ENCODE assay signal across 1 cellular context in the genomic region with DNA sequence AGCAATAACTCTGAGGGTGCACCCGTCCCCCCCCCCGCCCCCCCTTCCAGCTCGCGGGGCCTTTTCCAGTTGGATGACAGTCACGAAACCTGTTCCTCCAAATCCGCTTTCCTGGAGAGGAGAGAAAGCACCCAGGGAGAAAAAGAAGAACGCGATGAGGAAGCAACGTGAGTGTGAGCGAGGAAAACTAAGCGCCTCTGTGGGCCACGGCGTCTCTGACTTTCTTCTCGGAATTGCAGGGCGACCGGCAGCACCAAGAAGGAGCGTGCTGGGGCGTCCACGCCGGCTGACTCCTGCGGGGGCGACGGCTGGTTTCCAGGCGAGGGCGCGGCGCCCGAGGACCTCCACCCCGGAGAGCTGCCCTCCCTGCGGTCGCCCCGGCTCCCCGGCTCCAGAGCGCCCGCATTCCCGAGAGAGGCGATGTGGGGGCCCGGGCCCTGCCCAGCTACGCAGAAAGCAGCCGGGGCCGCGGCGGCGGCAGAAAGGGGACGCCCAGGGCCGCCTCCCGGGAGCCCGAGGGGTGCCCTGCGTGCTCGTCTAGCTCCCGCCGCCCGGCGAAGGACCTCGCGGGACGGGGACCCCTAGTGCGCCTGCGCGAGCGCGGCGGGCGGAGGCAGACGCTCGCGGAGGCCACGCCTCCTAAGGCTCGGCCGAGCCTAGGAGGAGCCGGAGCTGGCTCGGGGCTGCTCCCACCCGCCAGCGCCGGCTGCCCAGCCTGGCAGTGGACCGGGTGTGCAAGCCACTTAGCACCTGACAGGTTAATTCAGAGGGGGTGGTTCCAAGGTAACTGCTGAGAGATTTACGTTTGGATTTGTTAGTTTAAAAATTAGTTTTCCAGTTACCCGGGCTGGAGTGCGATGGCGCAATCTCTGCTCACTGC.
TF ChIP-seq lines count a peak whose summit lies in the region.

No MANE protein-coding gene starts in this region.

TF ChIP-seq in GM12878, 131 proteins besides CTCF, POLR2A, EP300 and RAD21 (continued from another document and continues in another):
- TF ChIP-seq, protein P1, sequence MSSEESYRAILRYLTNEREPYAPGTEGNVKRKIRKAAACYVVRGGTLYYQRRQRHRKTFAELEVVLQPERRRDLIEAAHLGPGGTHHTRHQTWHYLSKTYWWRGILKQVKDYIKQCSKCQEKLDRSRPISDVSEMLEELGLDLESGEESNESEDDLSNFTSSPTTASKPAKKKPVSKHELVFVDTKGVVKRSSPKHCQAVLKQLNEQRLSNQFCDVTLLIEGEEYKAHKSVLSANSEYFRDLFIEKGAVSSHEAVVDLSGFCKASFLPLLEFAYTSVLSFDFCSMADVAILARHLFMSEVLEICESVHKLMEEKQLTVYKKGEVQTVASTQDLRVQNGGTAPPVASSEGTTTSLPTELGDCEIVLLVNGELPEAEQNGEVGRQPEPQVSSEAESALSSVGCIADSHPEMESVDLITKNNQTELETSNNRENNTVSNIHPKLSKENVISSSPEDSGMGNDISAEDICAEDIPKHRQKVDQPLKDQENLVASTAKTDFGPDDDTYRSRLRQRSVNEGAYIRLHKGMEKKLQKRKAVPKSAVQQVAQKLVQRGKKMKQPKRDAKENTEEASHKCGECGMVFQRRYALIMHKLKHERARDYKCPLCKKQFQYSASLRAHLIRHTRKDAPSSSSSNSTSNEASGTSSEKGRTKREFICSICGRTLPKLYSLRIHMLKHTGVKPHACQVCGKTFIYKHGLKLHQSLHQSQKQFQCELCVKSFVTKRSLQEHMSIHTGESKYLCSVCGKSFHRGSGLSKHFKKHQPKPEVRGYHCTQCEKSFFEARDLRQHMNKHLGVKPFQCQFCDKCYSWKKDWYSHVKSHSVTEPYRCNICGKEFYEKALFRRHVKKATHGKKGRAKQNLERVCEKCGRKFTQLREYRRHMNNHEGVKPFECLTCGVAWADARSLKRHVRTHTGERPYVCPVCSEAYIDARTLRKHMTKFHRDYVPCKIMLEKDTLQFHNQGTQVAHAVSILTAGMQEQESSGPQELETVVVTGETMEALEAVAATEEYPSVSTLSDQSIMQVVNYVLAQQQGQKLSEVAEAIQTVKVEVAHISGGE (CRISPR knock-in tag; IDR thresholded peaks at IDR 0.05): no peak
- TF ChIP-seq, protein P2, sequence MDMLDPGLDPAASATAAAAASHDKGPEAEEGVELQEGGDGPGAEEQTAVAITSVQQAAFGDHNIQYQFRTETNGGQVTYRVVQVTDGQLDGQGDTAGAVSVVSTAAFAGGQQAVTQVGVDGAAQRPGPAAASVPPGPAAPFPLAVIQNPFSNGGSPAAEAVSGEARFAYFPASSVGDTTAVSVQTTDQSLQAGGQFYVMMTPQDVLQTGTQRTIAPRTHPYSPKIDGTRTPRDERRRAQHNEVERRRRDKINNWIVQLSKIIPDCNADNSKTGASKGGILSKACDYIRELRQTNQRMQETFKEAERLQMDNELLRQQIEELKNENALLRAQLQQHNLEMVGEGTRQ (IDR thresholded peaks at IDR 0.05; ENCODE audit: borderline replicate concordance, low read depth, low read length): no peak
- TF ChIP-seq IKZF2 (IDR thresholded peaks at IDR 0.05) (no peak), NFYA (IDR thresholded peaks at IDR 0.05; ENCODE audit: borderline replicate concordance, low read depth, low read length) (no peak), CHD2 (IDR thresholded peaks at IDR 0.05; ENCODE audit: borderline replicate concordance, low read depth, low read length) (no peak), HDGF (IDR thresholded peaks at IDR 0.05) (no peak), MYB (IDR thresholded peaks at IDR 0.05; ENCODE audit: borderline replicate concordance, low read depth, low read length) (no peak), SMAD5 (IDR thresholded peaks at IDR 0.05; ENCODE audit: low read depth) (no peak), HCFC1 (IDR thresholded peaks at IDR 0.05; ENCODE audit: low read length) (no peak), BMI1 (IDR thresholded peaks at IDR 0.05; ENCODE audit: borderline replicate concordance) (peak; percentile 20; the same call in 1 of the 2 replicates), STAT3 (IDR thresholded peaks at IDR 0.05; ENCODE audit: low read depth, low read length) (no peak), TCF7 (IDR thresholded peaks at IDR 0.05; ENCODE audit: borderline replicate concordance) (no peak), ZNF384 (IDR thresholded peaks at IDR 0.05; ENCODE audit: borderline replicate concordance, low read depth, low read length) (no peak), RELA (IDR thresholded peaks at IDR 0.05; ENCODE audit: borderline replicate concordance, partially characterized antibody) (no peak), NR2C1 (IDR thresholded peaks at IDR 0.05) (no peak), IKZF1 (conservative IDR thresholded peaks at IDR 0.05) (peak; percentile 59), ESRRA (IDR thresholded peaks at IDR 0.05; ENCODE audit: low read length) (no peak), ZZZ3 (IDR thresholded peaks at IDR 0.05; ENCODE audit: control insufficient read depth, insufficient read length, low read depth) (no peak), RAD51 (IDR thresholded peaks at IDR 0.05) (no peak), ZNF622 (IDR thresholded peaks at IDR 0.05) (no peak), GATAD2B (conservative IDR thresholded peaks at IDR 0.05; ENCODE audit: low read depth) (peak; percentile 58; the same call in 1 of the 2 replicates), PAX8 (IDR thresholded peaks at IDR 0.05) (no peak), FOS (IDR thresholded peaks at IDR 0.05; ENCODE audit: borderline replicate concordance, extremely low read depth, insufficient read length) (no peak), GABPA (IDR thresholded peaks at IDR 0.05; ENCODE audit: low read depth) (no peak), NR2C2 (IDR thresholded peaks at IDR 0.05; ENCODE audit: borderline replicate concordance, control insufficient read depth, insufficient read length, low read depth) (no peak), SREBF1 (IDR thresholded peaks at IDR 0.05; ENCODE audit: low read length) (no peak), SMARCA5 (IDR thresholded peaks at IDR 0.05) (no peak), FOXK2 (IDR thresholded peaks at IDR 0.05) (no peak)
- TF ChIP-seq, protein P3, sequence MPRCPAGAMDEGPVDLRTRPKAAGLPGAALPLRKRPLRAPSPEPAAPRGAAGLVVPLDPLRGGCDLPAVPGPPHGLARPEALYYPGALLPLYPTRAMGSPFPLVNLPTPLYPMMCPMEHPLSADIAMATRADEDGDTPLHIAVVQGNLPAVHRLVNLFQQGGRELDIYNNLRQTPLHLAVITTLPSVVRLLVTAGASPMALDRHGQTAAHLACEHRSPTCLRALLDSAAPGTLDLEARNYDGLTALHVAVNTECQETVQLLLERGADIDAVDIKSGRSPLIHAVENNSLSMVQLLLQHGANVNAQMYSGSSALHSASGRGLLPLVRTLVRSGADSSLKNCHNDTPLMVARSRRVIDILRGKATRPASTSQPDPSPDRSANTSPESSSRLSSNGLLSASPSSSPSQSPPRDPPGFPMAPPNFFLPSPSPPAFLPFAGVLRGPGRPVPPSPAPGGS (IDR thresholded peaks at IDR 0.05; ENCODE audit: borderline replicate concordance, insufficient read depth, low read depth, low read length, poor library complexity, severe bottlenecking): no peak
- TF ChIP-seq, protein P4, sequence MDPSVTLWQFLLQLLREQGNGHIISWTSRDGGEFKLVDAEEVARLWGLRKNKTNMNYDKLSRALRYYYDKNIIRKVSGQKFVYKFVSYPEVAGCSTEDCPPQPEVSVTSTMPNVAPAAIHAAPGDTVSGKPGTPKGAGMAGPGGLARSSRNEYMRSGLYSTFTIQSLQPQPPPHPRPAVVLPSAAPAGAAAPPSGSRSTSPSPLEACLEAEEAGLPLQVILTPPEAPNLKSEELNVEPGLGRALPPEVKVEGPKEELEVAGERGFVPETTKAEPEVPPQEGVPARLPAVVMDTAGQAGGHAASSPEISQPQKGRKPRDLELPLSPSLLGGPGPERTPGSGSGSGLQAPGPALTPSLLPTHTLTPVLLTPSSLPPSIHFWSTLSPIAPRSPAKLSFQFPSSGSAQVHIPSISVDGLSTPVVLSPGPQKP (IDR thresholded peaks at IDR 0.05; ENCODE audit: low read depth, low read length): no peak
- TF ChIP-seq, protein P5, sequence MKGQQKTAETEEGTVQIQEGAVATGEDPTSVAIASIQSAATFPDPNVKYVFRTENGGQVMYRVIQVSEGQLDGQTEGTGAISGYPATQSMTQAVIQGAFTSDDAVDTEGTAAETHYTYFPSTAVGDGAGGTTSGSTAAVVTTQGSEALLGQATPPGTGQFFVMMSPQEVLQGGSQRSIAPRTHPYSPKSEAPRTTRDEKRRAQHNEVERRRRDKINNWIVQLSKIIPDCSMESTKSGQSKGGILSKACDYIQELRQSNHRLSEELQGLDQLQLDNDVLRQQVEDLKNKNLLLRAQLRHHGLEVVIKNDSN (IDR thresholded peaks at IDR 0.05; ENCODE audit: borderline replicate concordance, extremely low read length, insufficient read depth, low read depth, low read length): no peak
- TF ChIP-seq, protein P6, sequence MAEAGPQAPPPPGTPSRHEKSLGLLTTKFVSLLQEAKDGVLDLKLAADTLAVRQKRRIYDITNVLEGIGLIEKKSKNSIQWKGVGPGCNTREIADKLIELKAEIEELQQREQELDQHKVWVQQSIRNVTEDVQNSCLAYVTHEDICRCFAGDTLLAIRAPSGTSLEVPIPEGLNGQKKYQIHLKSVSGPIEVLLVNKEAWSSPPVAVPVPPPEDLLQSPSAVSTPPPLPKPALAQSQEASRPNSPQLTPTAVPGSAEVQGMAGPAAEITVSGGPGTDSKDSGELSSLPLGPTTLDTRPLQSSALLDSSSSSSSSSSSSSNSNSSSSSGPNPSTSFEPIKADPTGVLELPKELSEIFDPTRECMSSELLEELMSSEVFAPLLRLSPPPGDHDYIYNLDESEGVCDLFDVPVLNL (IDR thresholded peaks at IDR 0.05; ENCODE audit: low read depth, low read length): 0 out of 2 replicates have a peak, but pooled peaks have one; percentile 33
- TF ChIP-seq, protein P7, sequence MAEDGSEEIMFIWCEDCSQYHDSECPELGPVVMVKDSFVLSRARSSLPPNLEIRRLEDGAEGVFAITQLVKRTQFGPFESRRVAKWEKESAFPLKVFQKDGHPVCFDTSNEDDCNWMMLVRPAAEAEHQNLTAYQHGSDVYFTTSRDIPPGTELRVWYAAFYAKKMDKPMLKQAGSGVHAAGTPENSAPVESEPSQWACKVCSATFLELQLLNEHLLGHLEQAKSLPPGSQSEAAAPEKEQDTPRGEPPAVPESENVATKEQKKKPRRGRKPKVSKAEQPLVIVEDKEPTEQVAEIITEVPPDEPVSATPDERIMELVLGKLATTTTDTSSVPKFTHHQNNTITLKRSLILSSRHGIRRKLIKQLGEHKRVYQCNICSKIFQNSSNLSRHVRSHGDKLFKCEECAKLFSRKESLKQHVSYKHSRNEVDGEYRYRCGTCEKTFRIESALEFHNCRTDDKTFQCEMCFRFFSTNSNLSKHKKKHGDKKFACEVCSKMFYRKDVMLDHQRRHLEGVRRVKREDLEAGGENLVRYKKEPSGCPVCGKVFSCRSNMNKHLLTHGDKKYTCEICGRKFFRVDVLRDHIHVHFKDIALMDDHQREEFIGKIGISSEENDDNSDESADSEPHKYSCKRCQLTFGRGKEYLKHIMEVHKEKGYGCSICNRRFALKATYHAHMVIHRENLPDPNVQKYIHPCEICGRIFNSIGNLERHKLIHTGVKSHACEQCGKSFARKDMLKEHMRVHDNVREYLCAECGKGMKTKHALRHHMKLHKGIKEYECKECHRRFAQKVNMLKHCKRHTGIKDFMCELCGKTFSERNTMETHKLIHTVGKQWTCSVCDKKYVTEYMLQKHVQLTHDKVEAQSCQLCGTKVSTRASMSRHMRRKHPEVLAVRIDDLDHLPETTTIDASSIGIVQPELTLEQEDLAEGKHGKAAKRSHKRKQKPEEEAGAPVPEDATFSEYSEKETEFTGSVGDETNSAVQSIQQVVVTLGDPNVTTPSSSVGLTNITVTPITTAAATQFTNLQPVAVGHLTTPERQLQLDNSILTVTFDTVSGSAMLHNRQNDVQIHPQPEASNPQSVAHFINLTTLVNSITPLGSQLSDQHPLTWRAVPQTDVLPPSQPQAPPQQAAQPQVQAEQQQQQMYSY (CRISPR knock-in tag; IDR thresholded peaks at IDR 0.05): no peak
- TF ChIP-seq, protein P8, sequence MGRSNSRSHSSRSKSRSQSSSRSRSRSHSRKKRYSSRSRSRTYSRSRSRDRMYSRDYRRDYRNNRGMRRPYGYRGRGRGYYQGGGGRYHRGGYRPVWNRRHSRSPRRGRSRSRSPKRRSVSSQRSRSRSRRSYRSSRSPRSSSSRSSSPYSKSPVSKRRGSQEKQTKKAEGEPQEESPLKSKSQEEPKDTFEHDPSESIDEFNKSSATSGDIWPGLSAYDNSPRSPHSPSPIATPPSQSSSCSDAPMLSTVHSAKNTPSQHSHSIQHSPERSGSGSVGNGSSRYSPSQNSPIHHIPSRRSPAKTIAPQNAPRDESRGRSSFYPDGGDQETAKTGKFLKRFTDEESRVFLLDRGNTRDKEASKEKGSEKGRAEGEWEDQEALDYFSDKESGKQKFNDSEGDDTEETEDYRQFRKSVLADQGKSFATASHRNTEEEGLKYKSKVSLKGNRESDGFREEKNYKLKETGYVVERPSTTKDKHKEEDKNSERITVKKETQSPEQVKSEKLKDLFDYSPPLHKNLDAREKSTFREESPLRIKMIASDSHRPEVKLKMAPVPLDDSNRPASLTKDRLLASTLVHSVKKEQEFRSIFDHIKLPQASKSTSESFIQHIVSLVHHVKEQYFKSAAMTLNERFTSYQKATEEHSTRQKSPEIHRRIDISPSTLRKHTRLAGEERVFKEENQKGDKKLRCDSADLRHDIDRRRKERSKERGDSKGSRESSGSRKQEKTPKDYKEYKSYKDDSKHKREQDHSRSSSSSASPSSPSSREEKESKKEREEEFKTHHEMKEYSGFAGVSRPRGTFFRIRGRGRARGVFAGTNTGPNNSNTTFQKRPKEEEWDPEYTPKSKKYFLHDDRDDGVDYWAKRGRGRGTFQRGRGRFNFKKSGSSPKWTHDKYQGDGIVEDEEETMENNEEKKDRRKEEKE (IDR thresholded peaks at IDR 0.05): no peak
- TF ChIP-seq, protein P9, sequence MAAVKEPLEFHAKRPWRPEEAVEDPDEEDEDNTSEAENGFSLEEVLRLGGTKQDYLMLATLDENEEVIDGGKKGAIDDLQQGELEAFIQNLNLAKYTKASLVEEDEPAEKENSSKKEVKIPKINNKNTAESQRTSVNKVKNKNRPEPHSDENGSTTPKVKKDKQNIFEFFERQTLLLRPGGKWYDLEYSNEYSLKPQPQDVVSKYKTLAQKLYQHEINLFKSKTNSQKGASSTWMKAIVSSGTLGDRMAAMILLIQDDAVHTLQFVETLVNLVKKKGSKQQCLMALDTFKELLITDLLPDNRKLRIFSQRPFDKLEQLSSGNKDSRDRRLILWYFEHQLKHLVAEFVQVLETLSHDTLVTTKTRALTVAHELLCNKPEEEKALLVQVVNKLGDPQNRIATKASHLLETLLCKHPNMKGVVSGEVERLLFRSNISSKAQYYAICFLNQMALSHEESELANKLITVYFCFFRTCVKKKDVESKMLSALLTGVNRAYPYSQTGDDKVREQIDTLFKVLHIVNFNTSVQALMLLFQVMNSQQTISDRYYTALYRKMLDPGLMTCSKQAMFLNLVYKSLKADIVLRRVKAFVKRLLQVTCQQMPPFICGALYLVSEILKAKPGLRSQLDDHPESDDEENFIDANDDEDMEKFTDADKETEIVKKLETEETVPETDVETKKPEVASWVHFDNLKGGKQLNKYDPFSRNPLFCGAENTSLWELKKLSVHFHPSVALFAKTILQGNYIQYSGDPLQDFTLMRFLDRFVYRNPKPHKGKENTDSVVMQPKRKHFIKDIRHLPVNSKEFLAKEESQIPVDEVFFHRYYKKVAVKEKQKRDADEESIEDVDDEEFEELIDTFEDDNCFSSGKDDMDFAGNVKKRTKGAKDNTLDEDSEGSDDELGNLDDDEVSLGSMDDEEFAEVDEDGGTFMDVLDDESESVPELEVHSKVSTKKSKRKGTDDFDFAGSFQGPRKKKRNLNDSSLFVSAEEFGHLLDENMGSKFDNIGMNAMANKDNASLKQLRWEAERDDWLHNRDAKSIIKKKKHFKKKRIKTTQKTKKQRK (IDR thresholded peaks at IDR 0.05; ENCODE audit: low read depth, low read length): no peak
- TF ChIP-seq, protein P10, sequence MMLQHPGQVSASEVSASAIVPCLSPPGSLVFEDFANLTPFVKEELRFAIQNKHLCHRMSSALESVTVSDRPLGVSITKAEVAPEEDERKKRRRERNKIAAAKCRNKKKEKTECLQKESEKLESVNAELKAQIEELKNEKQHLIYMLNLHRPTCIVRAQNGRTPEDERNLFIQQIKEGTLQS (IDR thresholded peaks at IDR 0.05; ENCODE audit: borderline replicate concordance, extremely low read depth, low read depth, low read length): no peak
